ENCODE assay signal across 22 cellular contexts in genomic region chr7:16202298-16202697, GRCh38.
DNase-seq lines count a peak whose midpoint lies in the region; FAIRE-seq and TF ChIP-seq lines count a peak whose summit lies in the region.
"Had no signal": no experiment of that assay in that cellular context is flagged by ENCODE, and none has a peak within 500 bp of the region (broad histone marks: within the 10 kb centered on the region; RNA-seq: fewer than 3 reads in every experiment).

No MANE protein-coding gene starts in this region.

- intact Hi-C loops in mammary epithelial cell (cut with micrococcal nuclease): no loop called here
- intact Hi-C loops in MCF 10A (cut with micrococcal nuclease): no loop called here
- intact Hi-C loops in endothelial cell of umbilical vein (cut with micrococcal nuclease): no loop called here
- intact Hi-C loops in breast epithelium (cut with DNase I; ENCODE audit: low total_unique reads): no loop called here

- H3K79me2 ChIP-seq in mammary epithelial cell (ENCODE audit: insufficient read depth, low read length) (no peaks in the 10 kb centered on the region), endothelial cell of umbilical vein (ENCODE audit: control insufficient read depth, insufficient read depth, low read length) (no peaks in the 10 kb centered on the region)

- dilution Hi-C loops in mammary epithelial cell (cut with HindIII; ENCODE audit: low sequenced_read_pairs): no loop called here
- dilution Hi-C loops in endothelial cell of umbilical vein (cut with MboI; ENCODE audit: extremely low pct_ligation_motif_present, low sequenced_read_pairs): no loop called here

- no peaks in the 10 kb centered on the region for H3K27me3 Mint-ChIP-seq in MCF 10A (ENCODE audit: insufficient read depth, unreplicated experiment)
- no peaks in the 10 kb centered on the region for H3K27me3 Mint-ChIP-seq in nephron progenitor cell (ENCODE audit: low read depth, poor library complexity)
- H3K27me3 Mint-ChIP-seq: IgD-negative memory B cell had no signal

- TF ChIP-seq CTCF in mammary epithelial cell (conservative IDR thresholded peaks at IDR 0.05 in 1 of 2, IDR thresholded peaks at IDR 0.05 in 1 of 2; ENCODE audit: extremely low read depth in 1 of 2, insufficient read depth in 1 of 2, low read depth in 1 of 2, low read length in 2 of 2) (no peak), MCF 10A (IDR thresholded peaks at IDR 0.05; ENCODE audit: unreplicated experiment) (no peak), endothelial cell of umbilical vein (IDR thresholded peaks at IDR 0.05; ENCODE audit: extremely low read depth in 1 of 2, insufficient read depth in 1 of 2, low read depth in 1 of 2, low read length in 2 of 2) (no peak), nephron progenitor cell (IDR thresholded peaks at IDR 0.05) (no peak), breast epithelium (IDR thresholded peaks at IDR 0.05) (no peak)

- no peak overlapping the region for H3K4me3 Mint-ChIP-seq in MCF 10A (ENCODE audit: unreplicated experiment)
- H3K4me3 Mint-ChIP-seq in nephron progenitor cell: no peak overlapping the region
- H3K4me3 Mint-ChIP-seq: CD8-positive, alpha-beta T cell; IgD-negative memory B cell had no signal

- H3K9me3 Mint-ChIP-seq in MCF 10A (ENCODE audit: unreplicated experiment) (no peaks in the 10 kb centered on the region), nephron progenitor cell (no peaks in the 10 kb centered on the region)
- H3K9me3 Mint-ChIP-seq: CD8-positive, alpha-beta T cell; IgD-negative memory B cell had no signal

- H3K4me1 Mint-ChIP-seq in MCF 10A (ENCODE audit: insufficient read depth, unreplicated experiment): peaks cover 13% of the 10 kb centered on the region
- peaks cover 6% of the 10 kb centered on the region for H3K4me1 Mint-ChIP-seq in nephron progenitor cell

- in situ Hi-C loops in mammary epithelial cell (cut with MboI; ENCODE audit: low sequenced_read_pairs in 2 of 2): no loop called here

- H3K4me2 ChIP-seq in mammary epithelial cell (ENCODE audit: insufficient read depth, low read depth, low read length): no peak overlapping the region
- peak overlapping the region; percentile 68 for H3K4me2 ChIP-seq in endothelial cell of umbilical vein (ENCODE audit: insufficient read depth, low read length)
- H3K4me2 ChIP-seq: PC-9 had no signal

- H3K27me3 ChIP-seq in mammary epithelial cell (ENCODE audit: insufficient read depth, low read length) (no peaks in the 10 kb centered on the region), endothelial cell of umbilical vein (ENCODE audit: control insufficient read depth in 2 of 2, insufficient read depth in 2 of 2, low read length in 2 of 2) (no peaks in the 10 kb centered on the region), breast epithelium (no peaks in the 10 kb centered on the region)

- no peak overlapping the region for H3K4me3 ChIP-seq in mammary epithelial cell (replicated peaks in 1 of 3; ENCODE audit: insufficient read depth in 1 of 3, low read depth in 2 of 3, low read length in 3 of 3)
- no peak overlapping the region for H3K4me3 ChIP-seq in endothelial cell of umbilical vein (replicated peaks in 1 of 3; ENCODE audit: insufficient read depth in 1 of 3, low read depth in 1 of 3, low read length in 3 of 3)
- H3K4me3 ChIP-seq in breast epithelium: no peak overlapping the region
- H3K4me3 ChIP-seq: PC-9 had no signal

- FAIRE-seq in endothelial cell of umbilical vein (lab: Jason Lieb, UNC): peak; percentile 55

- H4K20me1 ChIP-seq in mammary epithelial cell (ENCODE audit: insufficient read depth, low read length) (no peaks in the 10 kb centered on the region), endothelial cell of umbilical vein (replicated peaks; ENCODE audit: control insufficient read depth, extremely low read depth, insufficient read depth, low read length) (no peaks in the 10 kb centered on the region)

- no peaks in the 10 kb centered on the region for H3K9me3 ChIP-seq in mammary epithelial cell (replicated peaks; ENCODE audit: insufficient read depth, low read length)
- no peaks in the 10 kb centered on the region for H3K9me3 ChIP-seq in endothelial cell of umbilical vein (replicated peaks; ENCODE audit: control insufficient read depth, insufficient read depth, low read length)
- H3K9me3 ChIP-seq in breast epithelium: no peaks in the 10 kb centered on the region

- BruUV-seq in mammary epithelial cell (replicated peaks; lab: Mats Ljungman, UMichigan): no TSS peak
- BruUV-seq in MCF 10A (replicated peaks; lab: Mats Ljungman, UMichigan): no TSS peak
- BruUV-seq in endothelial cell of umbilical vein (replicated peaks; lab: Mats Ljungman, UMichigan): no TSS peak

- no peaks in the 10 kb centered on the region for H3K36me3 ChIP-seq in mammary epithelial cell (ENCODE audit: insufficient read depth, low read length)
- no peaks in the 10 kb centered on the region for H3K36me3 ChIP-seq in endothelial cell of umbilical vein (ENCODE audit: control insufficient read depth in 2 of 2, extremely low read depth in 1 of 2, insufficient read depth in 2 of 2, low read length in 2 of 2)
- no peaks in the 10 kb centered on the region for H3K36me3 ChIP-seq in breast epithelium

- H3K9ac ChIP-seq in mammary epithelial cell (ENCODE audit: insufficient read depth, low read length) (no peak overlapping the region), endothelial cell of umbilical vein (replicated peaks; ENCODE audit: extremely low read depth, insufficient read depth, low read length) (peak overlapping the region; percentile 38)

- no peak overlapping the region for H3K27ac Mint-ChIP-seq in MCF 10A (ENCODE audit: low read depth, unreplicated experiment)
- H3K27ac Mint-ChIP-seq in nephron progenitor cell: no peak overlapping the region
- H3K27ac Mint-ChIP-seq: CD8-positive, alpha-beta T cell; IgD-negative memory B cell had no signal

- DNase-seq in mammary epithelial cell (no peak), MCF 10A (ENCODE audit: unreplicated experiment) (no peak), amniotic epithelial cell (ENCODE audit: low read depth) (peak; percentile 6), endothelial cell of umbilical vein (ENCODE audit: low read depth, low spot score) (peak; percentile 86), iris pigment epithelial cell (ENCODE audit: low read depth) (peak; percentile 31), nephron progenitor cell (no peak), breast epithelium (ENCODE audit: low spot score in 2 of 2) (no peak), NCI-H2196 treated with DMSO at 0.1 percent for 48 hours (lab: John Stamatoyannopoulos, UW; ENCODE audit: unreplicated experiment) (no peak)
- DNase-seq: AML-193; C1 segment of cervical spinal cord; Calu3; CD8-positive, alpha-beta T cell; DMS153; EL; GF-D8; Karpas-422; NCI-H1417; NCI-H1694 treated with DMSO at 0.1 percent for 48 hours; NCI-H446 treated with DMSO at 0.1 percent for 48 hours; PC-9; RPMI8226 had no signal

- TF ChIP-seq POLR2A in endothelial cell of umbilical vein (IDR thresholded peaks at IDR 0.05; ENCODE audit: low read depth, low read length) (no peak), breast epithelium (IDR thresholded peaks at IDR 0.05) (no peak)

- H3K27ac ChIP-seq in mammary epithelial cell (ENCODE audit: insufficient read depth, low read depth, low read length) (peak overlapping the region; percentile 11), endothelial cell of umbilical vein (ENCODE audit: insufficient read depth, low read depth, low read length) (peak overlapping the region; percentile 71), breast epithelium (no peak overlapping the region)
- H3K27ac ChIP-seq: PC-9 had no signal

- CTCF ChIA-PET in mammary epithelial cell (lab: Charles Lee; ENCODE audit: low non-redundant PET): no interaction called here
- CTCF ChIA-PET in MCF 10A (lab: Yijun Ruan, JAX): interaction anchor here (1.0 kb wide), 1 partner anchor 8 kb away, joined by 4 read pairs; no protein-coding TSS in a partner anchor
- CTCF ChIA-PET in endothelial cell of umbilical vein (lab: Charles Lee): no interaction called here

- no peaks in the 10 kb centered on the region for H3K9me1 ChIP-seq in endothelial cell of umbilical vein (replicated peaks; ENCODE audit: control insufficient read depth, extremely low read depth, insufficient read depth, low read length)

- POLR2A ChIA-PET in MCF 10A (lab: Yijun Ruan, JAX): interaction anchor here (0.7 kb wide), 1 partner anchor 451 kb away, joined by 3 read pairs; no protein-coding TSS in a partner anchor
- POLR2A ChIA-PET in endothelial cell of umbilical vein (lab: Charles Lee): no interaction called here

- H3K4me1 ChIP-seq in mammary epithelial cell (ENCODE audit: insufficient read depth, low read length): peaks cover 15% of the 10 kb centered on the region
- peaks cover 16% of the 10 kb centered on the region for H3K4me1 ChIP-seq in endothelial cell of umbilical vein (ENCODE audit: control insufficient read depth, extremely low read depth, insufficient read depth, low read length)
- H3K4me1 ChIP-seq in breast epithelium: no peaks in the 10 kb centered on the region

- H2AFZ ChIP-seq in mammary epithelial cell (ENCODE audit: low read depth, low read length): no peak overlapping the region
- H2AFZ ChIP-seq in endothelial cell of umbilical vein (ENCODE audit: low read depth, low read length): peak overlapping the region; percentile 34
- H2AFZ ChIP-seq: PC-9 had no signal

- peaks cover 7% of the 10 kb centered on the region for H3K36me3 Mint-ChIP-seq in MCF 10A (ENCODE audit: insufficient read depth, unreplicated experiment)
- no peaks in the 10 kb centered on the region for H3K36me3 Mint-ChIP-seq in nephron progenitor cell (ENCODE audit: low read depth)
- H3K36me3 Mint-ChIP-seq: CD8-positive, alpha-beta T cell; IgD-negative memory B cell had no signal

TF ChIP-seq in endothelial cell of umbilical vein, 7 proteins besides CTCF, POLR2A, EP300 and RAD21:
- TF ChIP-seq EZH2 (IDR thresholded peaks at IDR 0.05; ENCODE audit: borderline replicate concordance, low read depth, low read length, severe bottlenecking) (no peak), JUN (IDR thresholded peaks at IDR 0.05; ENCODE audit: borderline replicate concordance, insufficient read depth, insufficient read length, low read depth) (no peak), MYC (IDR thresholded peaks at IDR 0.05; ENCODE audit: low read depth, low read length) (no peak), FOS (IDR thresholded peaks at IDR 0.05; ENCODE audit: borderline replicate concordance, insufficient read depth, low read length) (no peak), MAX (IDR thresholded peaks at IDR 0.05; ENCODE audit: insufficient read depth, insufficient read length) (no peak), GATA2 (IDR thresholded peaks at IDR 0.05; ENCODE audit: insufficient read depth, insufficient read length, low read depth, low read length) (no peak), POLR2AphosphoS5 (IDR thresholded peaks at IDR 0.05; ENCODE audit: insufficient read depth, low read depth, low read length) (no peak)

Comparison
In these comparisons a context has a peak if more than half of its experiments do, and no peak if none do; other contexts are left out.
1. H3K27ac ChIP-seq: peak in mammary epithelial cell (single experiment) and endothelial cell of umbilical vein (single experiment); none in breast epithelium (0 of 2).
2. DNase-seq: peak in amniotic epithelial cell (single experiment), endothelial cell of umbilical vein (single experiment) and iris pigment epithelial cell (single experiment); none in mammary epithelial cell (single experiment), MCF 10A (single experiment), nephron progenitor cell (single experiment), breast epithelium (0 of 2) and NCI-H2196 treated with DMSO at 0.1 percent for 48 hours (single experiment).